ENCODE assay signal across 8 cellular contexts in the genomic region with DNA sequence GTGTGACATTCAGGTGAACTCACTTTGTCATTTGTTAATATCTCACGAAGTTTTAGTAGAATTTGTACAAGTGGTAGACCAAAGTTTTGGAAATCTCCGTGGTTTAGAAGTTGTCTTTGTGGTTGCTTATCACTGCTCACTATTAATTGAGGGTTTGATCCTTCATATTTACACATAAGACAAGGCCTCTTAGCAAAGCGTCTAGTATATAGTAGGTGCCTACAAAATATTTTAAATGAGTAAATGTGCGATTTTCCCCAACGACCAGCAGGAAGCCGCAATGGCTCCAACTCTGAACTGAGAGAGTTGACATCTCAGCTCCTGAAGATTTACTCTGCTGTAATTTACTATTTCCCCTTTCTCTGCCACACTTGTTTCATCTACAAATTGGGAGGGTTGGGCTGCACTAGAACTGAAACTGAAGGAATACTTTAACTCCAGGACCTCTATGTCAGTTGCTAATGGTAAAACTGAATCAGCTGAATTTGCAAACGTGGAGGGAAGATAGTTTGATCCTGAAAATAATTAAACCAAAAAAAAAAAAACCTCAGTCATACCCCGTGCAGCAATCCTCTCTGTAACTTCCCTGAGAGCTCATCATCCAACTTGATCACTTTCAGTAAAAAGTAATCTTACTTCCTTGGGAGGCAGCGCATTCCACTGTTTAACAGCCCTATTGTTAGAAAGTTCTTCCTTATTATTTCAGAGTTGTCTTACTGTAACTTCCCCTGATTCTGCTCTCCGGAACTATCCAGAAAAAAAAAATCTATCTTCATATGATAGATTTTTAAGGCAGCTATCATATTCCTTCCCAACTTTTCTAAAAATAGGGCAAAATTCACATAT. TPM values are rescaled to one million over a fixed set of nuclear protein-coding genes. Genes with fewer than 3 reads are reported as not detected.
A peak's percentile ranks its signal among the peaks of the same experiment; 100 is the strongest.
DNase-seq lines count a peak whose midpoint lies in the region; ATAC-seq and TF ChIP-seq lines count a peak whose summit lies in the region.

No MANE protein-coding gene starts in this region.

- H3K27ac ChIP-seq in heart right ventricle (peak overlapping the region in 9 of 10 donors; percentile 94 to 99 (median 97)), upper lobe of right lung (peak overlapping the region; percentile 87)

- intact Hi-C loops in heart right ventricle (cut with DNase I) = no loop called here
- intact Hi-C loops in Right ventricle myocardium inferior (cut with DNase I) = no loop called here
- intact Hi-C loops in upper lobe of right lung (cut with DNase I) = no loop called here

- DNase-seq in heart right ventricle (no peak), Right ventricle myocardium inferior (ENCODE audit: missing footprints) (no peak), astrocyte of the cerebellum (ENCODE audit: low read depth) (no peak), medulla oblongata (ENCODE audit: extremely low spot score) (peak; percentile 39), upper lobe of right lung (no peak), NCI-H2196 treated with DMSO at 0.1 percent for 48 hours (lab: John Stamatoyannopoulos, UW; ENCODE audit: unreplicated experiment) (no peak), mesenteric fat pad (ENCODE audit: low spot score) (no peak)

- TF ChIP-seq CTCF in heart right ventricle (IDR thresholded peaks at IDR 0.05) (no peak), astrocyte of the cerebellum (IDR thresholded peaks at IDR 0.05; ENCODE audit: low read depth, low read length, missing control alignments) (no peak), upper lobe of right lung (IDR thresholded peaks at IDR 0.05) (no peak)

- H3K9me3 ChIP-seq in heart right ventricle = no peaks in the 10 kb centered on the region
- H3K9me3 ChIP-seq in upper lobe of right lung = no peaks in the 10 kb centered on the region

- ATAC-seq in heart right ventricle (no peak), Right ventricle myocardium inferior (no peak), upper lobe of right lung (no peak), GM21717 (IDR thresholded peaks at IDR 0.05; ENCODE audit: unreplicated experiment) (no peak)

- in situ Hi-C loops in astrocyte of the cerebellum (cut with HindIII; ENCODE audit: low sequenced_read_pairs) = no loop called here

- H3K4me3 ChIP-seq in heart right ventricle (peak overlapping the region; percentile 70 to 99 (median 94)), astrocyte of the cerebellum (ENCODE audit: low read depth, low read length) (peak overlapping the region; percentile 72), upper lobe of right lung (peak overlapping the region; percentile 76)

- no peaks in the 10 kb centered on the region for H3K27me3 ChIP-seq in heart right ventricle
- H3K27me3 ChIP-seq in upper lobe of right lung = no peaks in the 10 kb centered on the region

- H3K36me3 ChIP-seq in heart right ventricle (no peaks in the 10 kb centered on the region), upper lobe of right lung (no peaks in the 10 kb centered on the region)

- 56 to 59% methylated on average over 10 of the region's 10 CpGs for WGBS in heart right ventricle, 2 donors

- H3K4me1 ChIP-seq in heart right ventricle (peaks cover 0 to 49% (median 24%) of the 10 kb centered on the region in 9 donors), upper lobe of right lung (peaks cover 27% of the 10 kb centered on the region)

RNA-seq across cellular contexts. Expression of gene SBF2, which starts 1.3 kb away (rescaled TPM):
- total RNA-seq in heart right ventricle (10 to 100 TPM; 16.2 to 27.1 (median 21.2) TPM), Right ventricle myocardium inferior (16.7 TPM), upper lobe of right lung (38.5 TPM), mesenteric fat pad (99.7 TPM)
- polyA plus RNA-seq in heart right ventricle = 10 to 100 TPM in 1 of 2 donors, 1 to 10 TPM in 1; 8.9 to 22.2 TPM

RNA-seq across cellular contexts. Expression of gene ADM, which starts 9.6 kb away (rescaled TPM):
- total RNA-seq in heart right ventricle = 10 to 100 TPM in 5 of 10 donors, 1 to 10 TPM in 5; 5.1 to 63.7 (median 9.6) TPM
- 10 to 100 TPM; 23.6 to 57.1 TPM for polyA plus RNA-seq in heart right ventricle
- 14.1 TPM for total RNA-seq in Right ventricle myocardium inferior
- total RNA-seq in upper lobe of right lung = 24.5 TPM
- total RNA-seq in mesenteric fat pad = 663 TPM

Comparison
In these comparisons a context has a peak if more than half of its experiments do, and no peak if none do; other contexts are left out.
1. RNA of gene ADM, which starts 9.6 kb away (total RNA-seq): 663 TPM in mesenteric fat pad (single experiment); 24.5 TPM in upper lobe of right lung (single experiment), 14.1 TPM in Right ventricle myocardium inferior (single experiment) and 5.1 to 63.7 TPM in heart right ventricle; every median in the first group is over 10 times any median in the second.
2. Peak in every context shown above with its lines, with median percentiles within 50 percentile points of each other: H3K4me3 ChIP-seq.